In the genomic region with DNA sequence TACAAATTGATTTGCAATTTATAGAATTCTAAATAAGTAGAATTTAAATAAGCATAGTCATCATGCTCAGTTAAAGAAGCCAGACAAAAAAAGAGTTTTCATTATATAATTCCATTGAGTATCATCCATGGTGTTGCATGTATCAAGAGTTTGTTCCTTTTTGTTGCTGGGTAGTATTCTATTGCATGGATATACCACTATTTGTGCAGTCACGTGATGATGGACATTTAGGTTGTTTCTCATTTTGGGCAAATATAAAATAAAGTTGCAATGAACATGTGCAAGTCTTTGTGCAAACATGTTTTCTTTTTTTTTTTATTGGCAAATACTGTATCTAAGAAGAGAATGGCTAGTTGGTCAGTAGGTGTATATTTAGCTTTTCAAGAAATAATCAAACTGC, we compare ENCODE assay signal across 6 cellular contexts.
"Had no signal": no experiment of that assay in that cellular context is flagged by ENCODE, and none has a peak within 500 bp of the region (broad histone marks: within the 10 kb centered on the region; RNA-seq: fewer than 3 reads in every experiment).

No MANE protein-coding gene starts in this region.

- H3K4me3 ChIP-seq: GM23248 had no signal

- H3K9ac ChIP-seq: GM23248 had no signal

- DNase-seq: GM23248, GOT3, H9, HCEC 1CT, KG1 had no signal

- FAIRE-seq: HTR-8/SVneo had no signal

- H2AFZ ChIP-seq: GM23248 had no signal

- H3K27ac ChIP-seq: GM23248 had no signal
